8 cellular contexts compared by ENCODE assay signal in the genomic region with DNA sequence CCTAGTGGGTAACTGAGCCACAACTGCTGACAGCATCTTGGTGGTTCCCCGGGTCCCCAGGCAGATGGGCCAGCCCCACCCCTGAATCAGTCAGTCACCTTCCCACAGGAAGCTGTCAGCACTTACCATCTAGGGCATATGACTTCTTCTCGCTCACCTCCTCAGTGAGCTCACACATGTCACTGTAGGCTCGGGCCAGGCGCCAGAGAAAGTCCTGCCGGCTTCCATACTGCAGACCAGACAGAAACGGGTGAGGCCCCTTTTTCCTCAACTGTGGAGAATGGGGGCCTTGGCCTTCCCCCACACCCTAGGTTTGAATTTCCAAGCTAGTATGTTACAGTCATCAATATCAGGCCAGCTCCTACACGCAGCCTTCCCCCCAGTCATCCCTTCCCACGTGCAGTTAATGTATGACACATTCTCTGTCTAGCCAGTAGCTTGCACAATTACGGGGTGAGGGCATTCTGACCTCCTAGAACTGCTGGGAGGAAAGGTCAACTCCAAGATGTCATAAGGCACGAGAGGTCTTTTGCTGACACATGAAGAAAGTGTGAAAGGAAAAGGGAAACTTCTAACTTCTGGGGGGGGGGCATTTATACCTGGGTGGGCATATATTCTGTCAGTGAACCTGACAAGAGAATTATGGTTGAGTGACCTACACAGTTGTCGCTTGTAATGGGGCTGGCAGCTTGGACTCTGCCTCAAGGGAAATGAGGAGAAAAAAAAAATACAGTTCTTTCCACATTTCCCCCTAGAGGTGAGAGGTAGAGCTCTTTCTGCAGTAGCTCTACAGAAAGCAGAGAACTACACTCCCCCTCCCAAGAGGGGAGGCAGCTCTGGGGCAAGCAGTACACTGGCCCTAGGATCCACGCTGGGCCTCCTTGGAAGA. TPM values are rescaled to one million over a fixed set of nuclear protein-coding genes. Genes with fewer than 3 reads are reported as not detected.
DNase-seq lines count a peak whose midpoint lies in the region; ATAC-seq and TF ChIP-seq lines count a peak whose summit lies in the region.

No MANE protein-coding gene starts in this region.

- H3K4me3 Mint-ChIP-seq in activated CD4-positive, alpha-beta memory T cell treated with anti-CD3 and anti-CD28 coated beads, Interleukin-2, amount 10 ng/mL, durations not matched to agents 7 days and 5 days = peak overlapping the region; percentile 53

- ATAC-seq in GM21390 (IDR thresholded peaks at IDR 0.05; ENCODE audit: unreplicated experiment) = no peak

- POLR2A ChIA-PET in activated CD4-positive, alpha-beta memory T cell treated with anti-CD3 and anti-CD28 coated beads, Interleukin-2, amount 10 ng/mL, durations not matched to agents 7 days and 5 days (lab: Charles Lee) = interaction anchor here (0.8 to 5.2 kb wide), 23 partner anchors 8 to 1228 kb away, joined by 3 to 51 read pairs (median 5); partner anchors contain the start of genes BAHD1, EHD4, GCHFR and NUSAP1

- H3K27me3 Mint-ChIP-seq in activated CD4-positive, alpha-beta memory T cell treated with anti-CD3 and anti-CD28 coated beads, Interleukin-2, amount 10 ng/mL, durations not matched to agents 7 days and 5 days = no peaks in the 10 kb centered on the region

- H3K27ac Mint-ChIP-seq in activated CD4-positive, alpha-beta memory T cell treated with anti-CD3 and anti-CD28 coated beads, Interleukin-2, amount 10 ng/mL, durations not matched to agents 7 days and 5 days = peak overlapping the region; percentile 95

- peaks cover 48% of the 10 kb centered on the region for H3K36me3 Mint-ChIP-seq in activated CD4-positive, alpha-beta memory T cell treated with anti-CD3 and anti-CD28 coated beads, Interleukin-2, amount 10 ng/mL, durations not matched to agents 7 days and 5 days (ENCODE audit: low read depth)

- H3K4me1 Mint-ChIP-seq in activated CD4-positive, alpha-beta memory T cell treated with anti-CD3 and anti-CD28 coated beads, Interleukin-2, amount 10 ng/mL, durations not matched to agents 7 days and 5 days = peaks cover 48% of the 10 kb centered on the region

- no peaks in the 10 kb centered on the region for H3K9me3 Mint-ChIP-seq in activated CD4-positive, alpha-beta memory T cell treated with anti-CD3 and anti-CD28 coated beads, Interleukin-2, amount 10 ng/mL, durations not matched to agents 7 days and 5 days

- H3K4me3 ChIP-seq in fibroblast of villous mesenchyme (ENCODE audit: low read depth, low read length) = no peak overlapping the region

- TF ChIP-seq CTCF in fibroblast of villous mesenchyme (IDR thresholded peaks at IDR 0.05; ENCODE audit: insufficient read depth, low read depth, low read length) = peak; percentile 9

- DNase-seq in activated T-cell treated with anti-CD3 and anti-CD28 coated beads for 1 hour (ENCODE audit: low read depth) (peak; percentile 42), activated T-cell treated with anti-CD3 and anti-CD28 coated beads for 4 hours (no peak), fibroblast of villous mesenchyme (ENCODE audit: low read depth) (peak; percentile 90), SHP77 (lab: John Stamatoyannopoulos, UW) (no peak), NCI-H526 (lab: John Stamatoyannopoulos, UW) (no peak)
- peak; percentile 85 for DNase-seq in activated CD4-positive, alpha-beta memory T cell treated with anti-CD3 and anti-CD28 coated beads, Interleukin-2, amount 10 ng/mL, durations not matched to agents 7 days and 5 days
- peak; percentile 53 for DNase-seq in stimulated activated CD8-positive, alpha-beta memory T cell treated with anti-CD3 and anti-CD28 coated beads, Interleukin-12 subunit alpha, Interleukin-12 subunit beta, amount 100 ng/mL, for 1 hour (ENCODE audit: low read depth)

- CTCF ChIA-PET in activated CD4-positive, alpha-beta memory T cell treated with anti-CD3 and anti-CD28 coated beads, Interleukin-2, amount 10 ng/mL, durations not matched to agents 7 days and 5 days (lab: Charles Lee) = interaction anchor here (0.6 to 3.6 kb wide), 19 partner anchors 8 to 405 kb away, joined by 3 to 44 read pairs (median 6); partner anchors contain the start of genes GCHFR, RAD51, RMDN3 and VPS18

RNA-seq across cellular contexts. Expression of gene RMDN3, which starts 10.9 kb away (rescaled TPM):
- total RNA-seq in activated CD4-positive, alpha-beta memory T cell treated with anti-CD3 and anti-CD28 coated beads, Interleukin-2, amount 10 ng/mL, durations not matched to agents 7 days and 5 days = 10 to 100 TPM; 28.4 to 30.5 TPM
- total RNA-seq in fibroblast of villous mesenchyme = 17.3 and 17.4 TPM in 2 replicates

RNA-seq across cellular contexts. Expression of gene GCHFR, which starts 19.7 kb away (rescaled TPM):
- 10 to 100 TPM; 39.4 to 39.6 TPM for total RNA-seq in activated CD4-positive, alpha-beta memory T cell treated with anti-CD3 and anti-CD28 coated beads, Interleukin-2, amount 10 ng/mL, durations not matched to agents 7 days and 5 days
- 2.6 and 2.9 TPM in 2 replicates for total RNA-seq in fibroblast of villous mesenchyme

RNA-seq across cellular contexts. Expression of gene C15orf62, which starts 25.6 kb away (rescaled TPM):
- 1 to 10 TPM; 1.1 to 1.2 TPM for total RNA-seq in activated CD4-positive, alpha-beta memory T cell treated with anti-CD3 and anti-CD28 coated beads, Interleukin-2, amount 10 ng/mL, durations not matched to agents 7 days and 5 days
- total RNA-seq in fibroblast of villous mesenchyme = under 0.01 TPM in 1 of 2 replicates, not detected in the other

RNA-seq across cellular contexts. Expression of gene RAD51, which starts 49.2 kb away (rescaled TPM):
- 10 to 100 TPM; 50.9 to 60.4 TPM for total RNA-seq in activated CD4-positive, alpha-beta memory T cell treated with anti-CD3 and anti-CD28 coated beads, Interleukin-2, amount 10 ng/mL, durations not matched to agents 7 days and 5 days
- 3.5 and 4.2 TPM in 2 replicates for total RNA-seq in fibroblast of villous mesenchyme

Comparison
In these comparisons a context has a peak if more than half of its experiments do, and no peak if none do; other contexts are left out.
1. DNase-seq: peak in activated T-cell treated with anti-CD3 and anti-CD28 coated beads for 1 hour (single experiment), activated CD4-positive, alpha-beta memory T cell treated with anti-CD3 and anti-CD28 coated beads, Interleukin-2, amount 10 ng/mL, durations not matched to agents 7 days and 5 days (single experiment), fibroblast of villous mesenchyme (single experiment) and stimulated activated CD8-positive, alpha-beta memory T cell treated with anti-CD3 and anti-CD28 coated beads, Interleukin-12 subunit alpha, Interleukin-12 subunit beta, amount 100 ng/mL, for 1 hour (single experiment); none in activated T-cell treated with anti-CD3 and anti-CD28 coated beads for 4 hours (single experiment), SHP77 (0 of 2) and NCI-H526 (0 of 2).
2. RNA of gene GCHFR, which starts 19.7 kb away (total RNA-seq): 39.4 to 39.6 TPM in activated CD4-positive, alpha-beta memory T cell treated with anti-CD3 and anti-CD28 coated beads, Interleukin-2, amount 10 ng/mL, durations not matched to agents 7 days and 5 days; 2.6 to 2.9 TPM in fibroblast of villous mesenchyme; every median in the first group is over 10 times any median in the second.